Comparison of ENCODE assay signal across 2 cellular contexts in the genomic region with DNA sequence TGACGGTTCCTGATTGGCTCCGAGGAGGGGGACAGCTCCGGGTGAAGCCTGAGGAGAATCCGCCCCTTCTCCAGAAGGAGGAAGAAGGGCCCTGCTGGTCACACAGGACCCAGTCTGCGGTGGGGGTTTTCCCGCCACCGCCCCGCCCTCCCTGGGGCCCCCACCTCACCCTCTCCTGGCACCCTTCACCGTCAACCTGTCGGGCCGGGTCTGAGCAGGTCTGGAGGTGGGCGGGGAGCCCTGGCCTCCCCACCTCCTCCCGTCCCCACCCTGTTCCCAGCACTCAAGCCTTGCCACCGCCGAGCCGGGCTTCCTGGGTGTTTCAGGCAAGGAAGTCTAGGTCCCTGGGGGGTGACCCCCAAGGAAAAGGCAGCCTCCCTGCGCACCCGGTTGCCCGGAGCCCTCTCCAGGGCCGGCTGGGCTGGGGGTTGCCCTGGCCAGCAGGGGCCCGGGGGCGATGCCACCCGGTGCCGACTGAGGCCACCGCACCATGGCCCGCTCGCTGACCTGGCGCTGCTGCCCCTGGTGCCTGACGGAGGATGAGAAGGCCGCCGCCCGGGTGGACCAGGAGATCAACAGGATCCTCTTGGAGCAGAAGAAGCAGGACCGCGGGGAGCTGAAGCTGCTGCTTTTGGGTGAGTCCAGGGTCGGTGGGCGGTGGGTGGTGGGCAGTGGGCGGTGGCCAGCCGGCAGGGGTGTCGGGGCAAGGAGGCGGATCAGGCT.
TF ChIP-seq lines count a peak whose summit lies in the region.

A gene with protein sequence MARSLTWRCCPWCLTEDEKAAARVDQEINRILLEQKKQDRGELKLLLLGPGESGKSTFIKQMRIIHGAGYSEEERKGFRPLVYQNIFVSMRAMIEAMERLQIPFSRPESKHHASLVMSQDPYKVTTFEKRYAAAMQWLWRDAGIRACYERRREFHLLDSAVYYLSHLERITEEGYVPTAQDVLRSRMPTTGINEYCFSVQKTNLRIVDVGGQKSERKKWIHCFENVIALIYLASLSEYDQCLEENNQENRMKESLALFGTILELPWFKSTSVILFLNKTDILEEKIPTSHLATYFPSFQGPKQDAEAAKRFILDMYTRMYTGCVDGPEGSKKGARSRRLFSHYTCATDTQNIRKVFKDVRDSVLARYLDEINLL (plus strand): TSS at position 73 of the 723 bp plus-strand sequence. CDS start 418 bp downstream, at position 491.

TF ChIP-seq in liver, 16 proteins besides CTCF, POLR2A, EP300 and RAD21:
- TF ChIP-seq, protein P1, sequence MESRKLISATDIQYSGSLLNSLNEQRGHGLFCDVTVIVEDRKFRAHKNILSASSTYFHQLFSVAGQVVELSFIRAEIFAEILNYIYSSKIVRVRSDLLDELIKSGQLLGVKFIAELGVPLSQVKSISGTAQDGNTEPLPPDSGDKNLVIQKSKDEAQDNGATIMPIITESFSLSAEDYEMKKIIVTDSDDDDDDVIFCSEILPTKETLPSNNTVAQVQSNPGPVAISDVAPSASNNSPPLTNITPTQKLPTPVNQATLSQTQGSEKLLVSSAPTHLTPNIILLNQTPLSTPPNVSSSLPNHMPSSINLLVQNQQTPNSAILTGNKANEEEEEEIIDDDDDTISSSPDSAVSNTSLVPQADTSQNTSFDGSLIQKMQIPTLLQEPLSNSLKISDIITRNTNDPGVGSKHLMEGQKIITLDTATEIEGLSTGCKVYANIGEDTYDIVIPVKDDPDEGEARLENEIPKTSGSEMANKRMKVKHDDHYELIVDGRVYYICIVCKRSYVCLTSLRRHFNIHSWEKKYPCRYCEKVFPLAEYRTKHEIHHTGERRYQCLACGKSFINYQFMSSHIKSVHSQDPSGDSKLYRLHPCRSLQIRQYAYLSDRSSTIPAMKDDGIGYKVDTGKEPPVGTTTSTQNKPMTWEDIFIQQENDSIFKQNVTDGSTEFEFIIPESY (IDR thresholded peaks at IDR 0.05): no peak

TF ChIP-seq in HepG2, 621 proteins besides CTCF, POLR2A, EP300 and RAD21:
- TF ChIP-seq RARG (CRISPR knock-in tag; IDR thresholded peaks at IDR 0.05; ENCODE audit: low read depth) (no peak), FOXJ3 (CRISPR knock-in tag; IDR thresholded peaks at IDR 0.05; ENCODE audit: borderline replicate concordance) (no peak), ZBTB3 (CRISPR knock-in tag; IDR thresholded peaks at IDR 0.05; ENCODE audit: borderline replicate concordance, low read depth) (no peak), NPAS2 (CRISPR knock-in tag; IDR thresholded peaks at IDR 0.05; ENCODE audit: borderline replicate concordance) (no peak)
